Comparison of ENCODE assay signal across 5 cellular contexts in genomic region chr18:69697069-69697468, GRCh38.
"Had no signal": no experiment of that assay in that cellular context is flagged by ENCODE, and none has a peak within 500 bp of the region (broad histone marks: within the 10 kb centered on the region; RNA-seq: fewer than 3 reads in every experiment).

No MANE protein-coding gene starts in this region.

- H2AFZ ChIP-seq: GM23338 had no signal

- H3K4me3 Mint-ChIP-seq: GM23338, H9 had no signal

- H3K4me1 Mint-ChIP-seq: GM23338, H9 had no signal

- H3K27ac Mint-ChIP-seq: GM23338, H9 had no signal

- H3K4me3 ChIP-seq: GM23338, K562 had no signal

- H3K4me2 ChIP-seq: GM23338 had no signal

- ATAC-seq: GM23338, K562 had no signal

- DNase-seq: H9, HCEC 1CT, IMR-90 had no signal
